In the genomic region with DNA sequence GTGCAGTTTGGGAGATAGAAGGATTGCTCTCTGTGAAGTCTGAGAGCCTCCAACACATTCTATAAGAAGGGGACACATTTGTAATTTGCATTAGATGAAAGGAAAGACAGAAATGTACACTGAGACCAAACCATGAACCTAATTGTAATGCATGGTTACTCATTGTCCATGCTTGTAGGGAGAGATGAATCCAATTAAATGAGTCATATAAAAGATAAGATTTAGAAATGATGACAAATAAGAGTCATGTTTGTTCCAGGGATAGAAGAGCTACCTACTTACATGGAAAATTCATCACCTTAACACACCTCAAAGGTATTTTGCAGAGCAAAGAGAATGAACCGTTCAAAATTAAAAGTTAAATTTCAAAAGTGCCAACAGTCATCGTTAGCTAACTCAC, we compare ENCODE assay signal across 26 cellular contexts.
"Had no signal": no experiment of that assay in that cellular context is flagged by ENCODE, and none has a peak within 500 bp of the region (broad histone marks: within the 10 kb centered on the region; RNA-seq: fewer than 3 reads in every experiment).

No MANE protein-coding gene starts in this region.

- H3K4me1 Mint-ChIP-seq: activated CD4-positive, alpha-beta T cell treated with anti-CD3 and anti-CD28 coated beads for 36 hours; activated CD8-positive, alpha-beta memory T cell treated with anti-CD3 and anti-CD28 coated beads, Interleukin-2, amount 10 ng/mL, durations not matched to agents 7 days and 5 days; naive B cell; stimulated activated effector memory CD8-positive, alpha-beta T cell treated with anti-CD3 and anti-CD28 coated beads, Interleukin-12 subunit alpha, Interleukin-12 subunit beta, amount 100 ng/mL, for 72 hours; T-cell had no signal

- DNase-seq: activated CD4-positive, alpha-beta T cell treated with anti-CD3 and anti-CD28 coated beads for 36 hours; activated CD4-positive, CD25-positive, alpha-beta regulatory T cell; activated CD8-positive, alpha-beta memory T cell treated with anti-CD3 and anti-CD28 coated beads, Interleukin-2, amount 10 ng/mL, durations not matched to agents 7 days and 5 days; activated CD8-positive, alpha-beta T cell treated with anti-CD3 and anti-CD28 coated beads, Interleukin-2, amount 10 ng/mL, durations not matched to agents 7 days and 5 days; activated naive CD4-positive, alpha-beta T cell; activated T-cell treated with anti-CD3 and anti-CD28 coated beads, Interleukin-2, amount 50 U/mL, for 48 hours; aorta; central memory CD4-positive, alpha-beta T cell; effector CD4-positive, alpha-beta T cell; gastrocnemius medialis; glutamatergic neuron; left ventricle myocardium inferior; naive B cell; nephron progenitor cell; ovary; right lobe of liver; small intestine; stimulated activated CD4-positive, alpha-beta T cell treated with anti-CD3 and anti-CD28 coated beads, Interleukin-4, amount 100 ng/mL, for 24 hours; T-cell; trophoblast cell had no signal

- H3K4me3 Mint-ChIP-seq: activated CD4-positive, alpha-beta T cell treated with anti-CD3 and anti-CD28 coated beads for 36 hours; activated CD8-positive, alpha-beta memory T cell treated with anti-CD3 and anti-CD28 coated beads, Interleukin-2, amount 10 ng/mL, durations not matched to agents 7 days and 5 days; activated CD8-positive, alpha-beta T cell treated with anti-CD3 and anti-CD28 coated beads, Interleukin-2, amount 10 ng/mL, durations not matched to agents 7 days and 5 days; activated naive CD8-positive, alpha-beta T cell; naive B cell; nephron progenitor cell; stimulated activated effector memory CD8-positive, alpha-beta T cell treated with anti-CD3 and anti-CD28 coated beads, Interleukin-12 subunit alpha, Interleukin-12 subunit beta, amount 100 ng/mL, for 72 hours; stimulated activated naive CD8-positive, alpha-beta T cell treated with anti-CD3 and anti-CD28 coated beads, Interleukin-15, Interleukin-2, amounts not matched to agents 100 ng/mL and 50 ng/mL, for 24 hours; T-cell; T-helper 2 cell treated with Interferon-gamma antibody and Interleukin-4, amounts not matched to agents 5 μg/mL and 100 μg/mL, for 36 hours had no signal

- H3K36me3 Mint-ChIP-seq: activated CD8-positive, alpha-beta memory T cell treated with anti-CD3 and anti-CD28 coated beads, Interleukin-2, amount 10 ng/mL, durations not matched to agents 7 days and 5 days; activated naive CD8-positive, alpha-beta T cell; naive B cell; stimulated activated effector memory CD8-positive, alpha-beta T cell treated with anti-CD3 and anti-CD28 coated beads, Interleukin-12 subunit alpha, Interleukin-12 subunit beta, amount 100 ng/mL, for 72 hours; T-cell had no signal

- H3K27ac Mint-ChIP-seq: activated CD4-positive, alpha-beta T cell treated with anti-CD3 and anti-CD28 coated beads for 36 hours; activated CD8-positive, alpha-beta memory T cell treated with anti-CD3 and anti-CD28 coated beads, Interleukin-2, amount 10 ng/mL, durations not matched to agents 7 days and 5 days; activated CD8-positive, alpha-beta T cell treated with anti-CD3 and anti-CD28 coated beads, Interleukin-2, amount 10 ng/mL, durations not matched to agents 7 days and 5 days; activated naive CD8-positive, alpha-beta T cell; activated T-helper 2 cell treated with anti-CD3 and anti-CD28 coated beads, Interferon-gamma antibody, Interleukin-2, Interleukin-4, amounts not matched to agents 10 μg/mL and 5 μg/mL and 100 μg/mL, durations not matched to agents 14 hours and 24 hours and 36 hours; nephron progenitor cell; progenitor cell of endocrine pancreas; stimulated activated effector memory CD8-positive, alpha-beta T cell treated with anti-CD3 and anti-CD28 coated beads, Interleukin-12 subunit alpha, Interleukin-12 subunit beta, amount 100 ng/mL, for 72 hours; stimulated activated naive CD8-positive, alpha-beta T cell treated with anti-CD3 and anti-CD28 coated beads, Interleukin-15, Interleukin-2, amounts not matched to agents 100 ng/mL and 50 ng/mL, for 24 hours; T-cell; T-helper 2 cell treated with Interferon-gamma antibody and Interleukin-4, amounts not matched to agents 5 μg/mL and 100 μg/mL, for 36 hours had no signal

- H3K27me3 Mint-ChIP-seq: activated CD4-positive, alpha-beta T cell treated with anti-CD3 and anti-CD28 coated beads for 36 hours; activated CD8-positive, alpha-beta memory T cell treated with anti-CD3 and anti-CD28 coated beads, Interleukin-2, amount 10 ng/mL, durations not matched to agents 7 days and 5 days; activated naive CD8-positive, alpha-beta T cell; naive B cell; progenitor cell of endocrine pancreas; stimulated activated naive CD8-positive, alpha-beta T cell treated with anti-CD3 and anti-CD28 coated beads, Interleukin-15, Interleukin-2, amounts not matched to agents 100 ng/mL and 50 ng/mL, for 24 hours; T-cell had no signal
